8 cellular contexts compared by ENCODE assay signal in genomic region chr7:25391295-25391861, GRCh38.
DNase-seq lines count a peak whose midpoint lies in the region; ATAC-seq, FAIRE-seq and TF ChIP-seq lines count a peak whose summit lies in the region.

No MANE protein-coding gene starts in this region.

- no peaks in the 10 kb centered on the region for H3K9me3 ChIP-seq in SU-DHL-6 (ENCODE audit: insufficient read depth, low read length)
- H3K9me3 ChIP-seq in keratinocyte (ENCODE audit: control insufficient read depth, low read depth, low read length), result no peaks in the 10 kb centered on the region
- no peaks in the 10 kb centered on the region for H3K9me3 ChIP-seq in Caco-2

- peaks cover 6% of the 10 kb centered on the region for H3K27me3 Mint-ChIP-seq in activated T-cell treated with anti-CD3 and anti-CD28 coated beads, Interleukin-2, amount 50 U/mL, for 72 hours (ENCODE audit: low read depth)
- H3K27me3 Mint-ChIP-seq in Caco-2 (ENCODE audit: insufficient read depth, unreplicated experiment), result peaks cover 11% of the 10 kb centered on the region

- H3K36me3 ChIP-seq in SU-DHL-6 (ENCODE audit: low read length) (no peaks in the 10 kb centered on the region), keratinocyte (ENCODE audit: control insufficient read depth in 2 of 2, extremely low read depth in 1 of 2, insufficient read depth in 2 of 2, low read length in 2 of 2) (no peaks in the 10 kb centered on the region), Caco-2 (ENCODE audit: control insufficient read depth, insufficient read depth, low read length) (no peaks in the 10 kb centered on the region)

- H3K4me2 ChIP-seq in SU-DHL-6 (ENCODE audit: low read depth, low read length, poor library complexity, severe bottlenecking) (no peak overlapping the region), keratinocyte (ENCODE audit: control insufficient read depth, extremely low read depth, insufficient read depth, low read depth, low read length) (no peak overlapping the region)

- peaks cover 5% of the 10 kb centered on the region for H3K4me1 Mint-ChIP-seq in activated T-cell treated with anti-CD3 and anti-CD28 coated beads, Interleukin-2, amount 50 U/mL, for 72 hours (ENCODE audit: low read depth)
- H3K4me1 Mint-ChIP-seq in Caco-2 (ENCODE audit: low read depth, unreplicated experiment), result no peaks in the 10 kb centered on the region

- POLR2A ChIA-PET in Caco-2 (lab: Charles Lee), result no interaction called here

- H2AFZ ChIP-seq in SU-DHL-6 (ENCODE audit: low read depth, low read length, severe bottlenecking) (no peak overlapping the region), keratinocyte (ENCODE audit: control insufficient read depth, low read length) (no peak overlapping the region)

- H3K4me3 ChIP-seq in SU-DHL-6 (ENCODE audit: insufficient read depth, low read length, poor library complexity, severe bottlenecking) (no peak overlapping the region), keratinocyte (ENCODE audit: control insufficient read depth in 2 of 3, extremely low read depth in 1 of 3, insufficient read depth in 2 of 3, low read depth in 1 of 3, low read length in 3 of 3) (no peak overlapping the region), Caco-2 (ENCODE audit: low read depth, low read length) (no peak overlapping the region)

- no peaks in the 10 kb centered on the region; the same call in 1 of the 2 replicates for H3K27me3 ChIP-seq in SU-DHL-6 (ENCODE audit: low read length)
- peaks cover 4% of the 10 kb centered on the region for H3K27me3 ChIP-seq in keratinocyte (ENCODE audit: control insufficient read depth, extremely low read depth, insufficient read depth, low read length)
- no peaks in the 10 kb centered on the region for H3K27me3 ChIP-seq in Caco-2 (replicated peaks; ENCODE audit: control insufficient read depth, insufficient read depth, low read length)

- H3K36me3 Mint-ChIP-seq in activated T-cell treated with anti-CD3 and anti-CD28 coated beads, Interleukin-2, amount 50 U/mL, for 72 hours (ENCODE audit: insufficient read depth in 2 of 2), result no peaks in the 10 kb centered on the region
- no peaks in the 10 kb centered on the region for H3K36me3 Mint-ChIP-seq in Caco-2 (ENCODE audit: insufficient read depth, unreplicated experiment)

- H3K9me3 Mint-ChIP-seq in activated T-cell treated with anti-CD3 and anti-CD28 coated beads, Interleukin-2, amount 50 U/mL, for 72 hours, result no peaks in the 10 kb centered on the region
- H3K9me3 Mint-ChIP-seq in Caco-2 (ENCODE audit: unreplicated experiment), result no peaks in the 10 kb centered on the region

- dilution Hi-C loops in keratinocyte (cut with MboI; ENCODE audit: extremely low pct_ligation_motif_present, low sequenced_read_pairs), result no loop called here

- no peak for ATAC-seq in GM21717 (IDR thresholded peaks at IDR 0.05; ENCODE audit: unreplicated experiment)
- ATAC-seq in activated T-cell treated with anti-CD3 and anti-CD28 coated beads, Interleukin-2, amount 50 U/mL, for 72 hours (replicated peaks in 1 of 2), result no peak
- no peak for ATAC-seq in HG02885 (IDR thresholded peaks at IDR 0.05; ENCODE audit: poor library complexity, unreplicated experiment)

- TF ChIP-seq CTCF in SU-DHL-6 (IDR thresholded peaks at IDR 0.05; ENCODE audit: insufficient read depth, low read length, poor library complexity, severe bottlenecking) (peak; percentile 21), keratinocyte (optimal IDR thresholded peaks at IDR 0.05 in 1 of 3, IDR thresholded peaks at IDR 0.05 in 1 of 3, conservative IDR thresholded peaks at IDR 0.05 in 1 of 3; ENCODE audit: extremely low read depth in 1 of 3, insufficient read depth in 2 of 3, low read length in 3 of 3) (peak in 2 of 3 experiments; percentile 13 to 29), Caco-2 (IDR thresholded peaks at IDR 0.05; ENCODE audit: insufficient read depth in 1 of 2, low read depth in 1 of 2, low read length in 1 of 2, severe bottlenecking in 1 of 2, unreplicated experiment in 1 of 2) (peak in 1 of 2 experiments; percentile 38)

- H3K79me2 ChIP-seq in SU-DHL-6 (ENCODE audit: insufficient read depth, low read length), result no peaks in the 10 kb centered on the region
- H3K79me2 ChIP-seq in keratinocyte (ENCODE audit: control insufficient read depth, insufficient read depth, low read length), result no peaks in the 10 kb centered on the region

- no peaks in the 10 kb centered on the region for H3K9me2 ChIP-seq in SU-DHL-6 (replicated peaks; ENCODE audit: insufficient read depth, low read length)

- H3K27ac ChIP-seq in SU-DHL-6 (ENCODE audit: low read depth, low read length) (no peak overlapping the region), keratinocyte (ENCODE audit: control insufficient read depth, insufficient read depth, low read length) (no peak overlapping the region)

- TF ChIP-seq POLR2A in GM12892 (IDR thresholded peaks at IDR 0.05; ENCODE audit: low read depth, low read length), result no peak

- no peak overlapping the region for H3K4me3 Mint-ChIP-seq in activated T-cell treated with anti-CD3 and anti-CD28 coated beads, Interleukin-2, amount 50 U/mL, for 72 hours
- no peak overlapping the region for H3K4me3 Mint-ChIP-seq in Caco-2 (ENCODE audit: unreplicated experiment)

- no peaks in the 10 kb centered on the region for H3K4me1 ChIP-seq in keratinocyte (ENCODE audit: control insufficient read depth, extremely low read depth, insufficient read depth, low read length)
- no peaks in the 10 kb centered on the region for H3K4me1 ChIP-seq in Caco-2

- CTCF ChIA-PET in Caco-2 (lab: Charles Lee), result interaction anchor here (1.0 to 1.6 kb wide), 4 partner anchors 131 to 460 kb away, joined by 3 to 11 read pairs (median 8); no protein-coding TSS in a partner anchor

- DNase-seq in A172 (ENCODE audit: low spot score) (peak; percentile 18), GM12892 (ENCODE audit: insufficient read length) (no peak), keratinocyte (ENCODE audit: low read depth, low spot score) (no peak), Caco-2 (no peak)
- no peak for DNase-seq in activated T-cell treated with anti-CD3 and anti-CD28 coated beads, Interleukin-2, amount 50 U/mL, for 72 hours

- H3F3A ChIP-seq in SU-DHL-6 (ENCODE audit: insufficient read depth), result no peaks in the 10 kb centered on the region

- H3K27ac Mint-ChIP-seq in activated T-cell treated with anti-CD3 and anti-CD28 coated beads, Interleukin-2, amount 50 U/mL, for 72 hours, result no peak overlapping the region
- no peak overlapping the region for H3K27ac Mint-ChIP-seq in Caco-2 (ENCODE audit: unreplicated experiment)

- no peak overlapping the region for H3K9ac ChIP-seq in SU-DHL-6 (ENCODE audit: low read length)
- no peak overlapping the region for H3K9ac ChIP-seq in keratinocyte (ENCODE audit: control insufficient read depth, extremely low read depth, insufficient read depth, low read length)

- FAIRE-seq in GM12892 (lab: Jason Lieb, UNC) (peak; percentile 42), keratinocyte (lab: Jason Lieb, UNC) (no peak)

- intact Hi-C loops in Caco-2 (cut with micrococcal nuclease; ENCODE audit: unreplicated experiment), result loop anchor here (1.0 kb wide), 1 partner anchor 175 kb away; no protein-coding TSS in a partner anchor

- no peaks in the 10 kb centered on the region for H4K20me1 ChIP-seq in SU-DHL-6 (ENCODE audit: low read depth, low read length)
- H4K20me1 ChIP-seq in keratinocyte (ENCODE audit: control insufficient read depth, extremely low read depth, insufficient read depth, low read length), result no peaks in the 10 kb centered on the region

- no TSS peak for BruUV-seq in Caco-2 (replicated peaks; lab: Mats Ljungman, UMichigan)

- no peaks in the 10 kb centered on the region for H3K9me1 ChIP-seq in keratinocyte (ENCODE audit: control insufficient read depth, extremely low read depth, insufficient read depth, low read length)
